8 cellular contexts compared by ENCODE assay signal in genomic region chr2:26345284-26345553, GRCh38. TPM values are rescaled to one million over a fixed set of nuclear protein-coding genes. Genes with fewer than 3 reads are reported as not detected.
DNase-seq lines count a peak whose midpoint lies in the region; ATAC-seq and TF ChIP-seq lines count a peak whose summit lies in the region.

No MANE protein-coding gene starts in this region.

- TF ChIP-seq POLR2A in thyroid gland (IDR thresholded peaks at IDR 0.05): no peak

- 0 to 1% methylated on average over 9 of the region's 9 CpGs for WGBS in thyroid gland, 2 donors

- H3K9me3 Mint-ChIP-seq in activated T-cell treated with anti-CD3 and anti-CD28 coated beads, Interleukin-2, amount 50 U/mL, for 4 hours: no peaks in the 10 kb centered on the region
- no peaks in the 10 kb centered on the region for H3K9me3 Mint-ChIP-seq in activated naive CD4-positive, alpha-beta T cell treated with anti-CD3 and anti-CD28 coated beads, Interleukin-2, amount 50 U/mL, for 72 hours

- intact Hi-C loops in thyroid gland (cut with DNase I): no loop called here

- H3K27ac Mint-ChIP-seq in activated naive CD4-positive, alpha-beta T cell treated with anti-CD3 and anti-CD28 coated beads, Interleukin-2, amount 50 U/mL, for 72 hours: peak overlapping the region; percentile 97 to 99

- DNase-seq in activated T-cell treated with anti-CD3 and anti-CD28 coated beads, Interleukin-2, amount 50 U/mL, for 4 hours: no peak
- no peak for DNase-seq in activated T-cell treated with anti-CD3 and anti-CD28 coated beads, Interleukin-2, amount 50 U/mL, for 48 hours
- DNase-seq in activated naive CD4-positive, alpha-beta T cell treated with anti-CD3 and anti-CD28 coated beads, Interleukin-2, amount 50 U/mL, for 72 hours (ENCODE audit: low spot score in 2 of 2): no peak
- DNase-seq in thyroid gland (no peak), DMS53 (lab: John Stamatoyannopoulos, UW) (no peak), GM20000 (ENCODE audit: low spot score) (no peak), NCI-H1694 treated with DMSO at 0.1 percent for 48 hours (lab: John Stamatoyannopoulos, UW) (no peak)

- H3K9me3 ChIP-seq in thyroid gland: no peaks in the 10 kb centered on the region

- peaks cover 3% of the 10 kb centered on the region for H3K36me3 Mint-ChIP-seq in activated T-cell treated with anti-CD3 and anti-CD28 coated beads, Interleukin-2, amount 50 U/mL, for 4 hours (ENCODE audit: insufficient read depth)
- H3K36me3 Mint-ChIP-seq in activated naive CD4-positive, alpha-beta T cell treated with anti-CD3 and anti-CD28 coated beads, Interleukin-2, amount 50 U/mL, for 72 hours: peaks cover 18 to 24% of the 10 kb centered on the region in 2 donors

- TF ChIP-seq CTCF in thyroid gland (IDR thresholded peaks at IDR 0.05): no peak
- no peak for TF ChIP-seq CTCF in GM20000 (IDR thresholded peaks at IDR 0.05; ENCODE audit: extremely low read depth, missing control alignments)

- H3K4me3 ChIP-seq in thyroid gland (replicated peaks in 1 of 3): peak overlapping the region; percentile 28 to 91 (median 73)

- H3K27me3 Mint-ChIP-seq in activated T-cell treated with anti-CD3 and anti-CD28 coated beads, Interleukin-2, amount 50 U/mL, for 4 hours (ENCODE audit: low read depth): no peaks in the 10 kb centered on the region

- H3K4me1 ChIP-seq in thyroid gland: peaks cover 15 to 17% of the 10 kb centered on the region in 2 donors

- H3K27ac ChIP-seq in layer of hippocampus (ENCODE audit: low read depth, low read length) (peak overlapping the region; percentile 83), thyroid gland (peak overlapping the region; percentile 78 to 96 (median 87))

- H3K4me3 Mint-ChIP-seq in activated T-cell treated with anti-CD3 and anti-CD28 coated beads, Interleukin-2, amount 50 U/mL, for 4 hours: peak overlapping the region; percentile 98

- ATAC-seq in activated T-cell treated with anti-CD3 and anti-CD28 coated beads, Interleukin-2, amount 50 U/mL, for 4 hours: no peak
- peak in 1 of 2 donors; percentile 0 for ATAC-seq in activated naive CD4-positive, alpha-beta T cell treated with anti-CD3 and anti-CD28 coated beads, Interleukin-2, amount 50 U/mL, for 72 hours

- no peaks in the 10 kb centered on the region for H3K27me3 ChIP-seq in layer of hippocampus (ENCODE audit: control insufficient read depth, insufficient read depth, low read length)
- no peaks in the 10 kb centered on the region for H3K27me3 ChIP-seq in thyroid gland

- H3K36me3 ChIP-seq in thyroid gland: no peaks in the 10 kb centered on the region

- H3K4me1 Mint-ChIP-seq in activated T-cell treated with anti-CD3 and anti-CD28 coated beads, Interleukin-2, amount 50 U/mL, for 4 hours (ENCODE audit: low read depth): peaks cover 26% of the 10 kb centered on the region

RNA-seq across cellular contexts. Expression of gene SELENOI, which starts 0.7 kb away (rescaled TPM):
- total RNA-seq in activated T-cell treated with anti-CD3 and anti-CD28 coated beads, Interleukin-2, amount 50 U/mL, for 4 hours: 10 to 100 TPM; 73.5 to 76.2 (median 76.0) TPM
- 10 to 100 TPM; 24.4 to 45.0 TPM for total RNA-seq in activated naive CD4-positive, alpha-beta T cell treated with anti-CD3 and anti-CD28 coated beads, Interleukin-2, amount 50 U/mL, for 72 hours
- total RNA-seq in thyroid gland: 10 to 100 TPM; 16.7 to 31.2 (median 21.8) TPM

RNA-seq across cellular contexts. Expression of gene ADGRF3, which starts 1.4 kb away (rescaled TPM):
- 1 to 10 TPM; 1.9 to 2.8 (median 2.0) TPM for total RNA-seq in activated T-cell treated with anti-CD3 and anti-CD28 coated beads, Interleukin-2, amount 50 U/mL, for 4 hours
- 1 to 10 TPM in 1 of 2 donors, under 1 TPM in 1; 0.57 to 7.5 TPM for total RNA-seq in activated naive CD4-positive, alpha-beta T cell treated with anti-CD3 and anti-CD28 coated beads, Interleukin-2, amount 50 U/mL, for 72 hours
- under 1 TPM in 2 of 4 donors, not detected in 2; 0.15 to 0.38 TPM for total RNA-seq in thyroid gland

RNA-seq across cellular contexts. Expression of gene DRC1, which starts 56.5 kb away (rescaled TPM):
- total RNA-seq in activated T-cell treated with anti-CD3 and anti-CD28 coated beads, Interleukin-2, amount 50 U/mL, for 4 hours: not detected
- not detected for total RNA-seq in activated naive CD4-positive, alpha-beta T cell treated with anti-CD3 and anti-CD28 coated beads, Interleukin-2, amount 50 U/mL, for 72 hours
- total RNA-seq in thyroid gland: not detected
